ENCODE assay signal across 8 cellular contexts in genomic region chr13:101785858-101786257, GRCh38.
DNase-seq lines count a peak whose midpoint lies in the region; ATAC-seq and TF ChIP-seq lines count a peak whose summit lies in the region.

No MANE protein-coding gene starts in this region.

- TF ChIP-seq CTCF in epithelial cell of esophagus (IDR thresholded peaks at IDR 0.05; ENCODE audit: insufficient read depth, low read depth, low read length, missing control alignments): peak; percentile 43

- DNase-seq in AML-193 (lab: John Stamatoyannopoulos, UW): peak; percentile 3 to 24
- peak; percentile 19 for DNase-seq in NCI-H526 treated with DMSO at 0.1 percent for 48 hours (lab: John Stamatoyannopoulos, UW)
- DNase-seq in epithelial cell of esophagus (ENCODE audit: low read depth): peak; percentile 42
- DNase-seq in retina: peak; percentile 44
- no peak for DNase-seq in NOMO-1 (lab: John Stamatoyannopoulos, UW; ENCODE audit: unreplicated experiment in 2 of 2)
- no peak for DNase-seq in stimulated activated CD4-positive, alpha-beta T cell treated with anti-CD3 and anti-CD28 coated beads, Interleukin-12 subunit alpha, Interleukin-12 subunit beta, amount 100 ng/mL, for 4 hours

- no peak overlapping the region for H3K4me3 ChIP-seq in epithelial cell of esophagus (ENCODE audit: low read length)

- ATAC-seq in HG02759 (IDR thresholded peaks at IDR 0.05; ENCODE audit: unreplicated experiment): peak; percentile 73
- no peak for ATAC-seq in GM19328 (IDR thresholded peaks at IDR 0.05; ENCODE audit: unreplicated experiment)

Comparison
In these comparisons a context has a peak if more than half of its experiments do, and no peak if none do; other contexts are left out.
1. DNase-seq: peak in AML-193 (2 of 2), NCI-H526 treated with DMSO at 0.1 percent for 48 hours (single experiment), epithelial cell of esophagus (single experiment) and retina (single experiment); none in NOMO-1 (0 of 2) and stimulated activated CD4-positive, alpha-beta T cell treated with anti-CD3 and anti-CD28 coated beads, Interleukin-12 subunit alpha, Interleukin-12 subunit beta, amount 100 ng/mL, for 4 hours (single experiment).